8 cellular contexts compared by ENCODE assay signal in the genomic region with DNA sequence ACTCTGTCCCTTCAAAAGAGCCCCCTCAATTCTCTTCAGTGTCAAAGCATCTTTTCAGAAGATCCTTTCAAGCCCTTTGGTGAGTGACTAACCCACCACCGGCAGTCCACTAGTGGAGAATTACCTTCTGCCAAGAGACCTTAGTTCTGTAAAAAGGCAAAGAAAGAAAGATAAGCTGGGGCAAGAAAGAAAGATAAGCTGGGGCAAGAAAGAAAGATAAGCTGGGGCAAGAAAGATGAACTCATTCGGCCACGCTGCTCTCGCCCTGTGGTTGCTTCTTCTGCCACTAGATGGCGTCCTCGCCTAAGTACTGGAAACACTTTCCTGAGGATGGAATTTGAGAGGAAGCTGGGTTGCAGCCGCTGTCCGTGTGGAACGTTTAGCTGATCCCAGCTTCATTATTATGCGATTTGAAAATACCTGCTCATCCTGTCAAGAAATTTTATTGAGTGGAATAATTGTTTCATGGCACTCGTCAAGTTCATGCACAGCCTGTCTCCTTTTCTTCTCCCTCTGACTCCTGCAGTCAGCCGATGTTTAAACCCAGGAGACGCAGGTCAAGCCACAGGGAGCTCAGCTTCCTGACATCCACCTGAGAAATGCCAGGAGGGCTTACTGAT. TPM values are rescaled to one million over a fixed set of nuclear protein-coding genes. Genes with fewer than 3 reads are reported as not detected.
DNase-seq lines count a peak whose midpoint lies in the region; ATAC-seq and TF ChIP-seq lines count a peak whose summit lies in the region.

No MANE protein-coding gene starts in this region.

- peaks cover 10% of the 10 kb centered on the region for H3K4me1 Mint-ChIP-seq in activated T-helper 2 cell treated with anti-CD3 and anti-CD28 coated beads, Interferon-gamma antibody, Interleukin-2, Interleukin-4, amounts not matched to agents 10 μg/mL and 5 μg/mL and 100 μg/mL, durations not matched to agents 14 hours and 24 hours and 36 hours (ENCODE audit: low read depth)
- peaks cover 6% of the 10 kb centered on the region for H3K4me1 Mint-ChIP-seq in neural progenitor cell

- peak overlapping the region; percentile 39 for H3K4me3 Mint-ChIP-seq in activated T-helper 2 cell treated with anti-CD3 and anti-CD28 coated beads, Interferon-gamma antibody, Interleukin-2, Interleukin-4, amounts not matched to agents 10 μg/mL and 5 μg/mL and 100 μg/mL, durations not matched to agents 14 hours and 24 hours and 36 hours (ENCODE audit: low read depth)
- peak overlapping the region; percentile 78 for H3K4me3 Mint-ChIP-seq in neural progenitor cell

- peak overlapping the region; percentile 92 for H2AFZ ChIP-seq in neural progenitor cell (replicated peaks)

- ATAC-seq in GM19395 (IDR thresholded peaks at IDR 0.05; ENCODE audit: unreplicated experiment), result peak; percentile 76

- TF ChIP-seq POLR2A in stomach (IDR thresholded peaks at IDR 0.05), result no peak

- no peaks in the 10 kb centered on the region for H3K27me3 Mint-ChIP-seq in activated T-helper 2 cell treated with anti-CD3 and anti-CD28 coated beads, Interferon-gamma antibody, Interleukin-2, Interleukin-4, amounts not matched to agents 10 μg/mL and 5 μg/mL and 100 μg/mL, durations not matched to agents 14 hours and 24 hours and 36 hours (ENCODE audit: low read depth)
- H3K27me3 Mint-ChIP-seq in neural progenitor cell (ENCODE audit: insufficient read depth, low read depth), result peaks cover 2% of the 10 kb centered on the region

- no peak overlapping the region for H3K27ac ChIP-seq in RWPE1
- no peak overlapping the region for H3K27ac ChIP-seq in neural progenitor cell
- no peak overlapping the region for H3K27ac ChIP-seq in stomach

- no peak overlapping the region for H3K9ac ChIP-seq in neural progenitor cell

- H3K4me3 ChIP-seq in fibroblast of villous mesenchyme (ENCODE audit: low read depth, low read length), result peak overlapping the region; percentile 1
- H3K4me3 ChIP-seq in neural progenitor cell, result peak overlapping the region; percentile 37
- H3K4me3 ChIP-seq in stomach, result peak overlapping the region; percentile 7 to 33 (median 20)

- TF ChIP-seq EP300 in stomach (IDR thresholded peaks at IDR 0.05), result no peak

- no peaks in the 10 kb centered on the region for H3K9me3 ChIP-seq in neural progenitor cell (ENCODE audit: low read depth)
- no peaks in the 10 kb centered on the region for H3K9me3 ChIP-seq in stomach

- H3K36me3 Mint-ChIP-seq in activated T-helper 2 cell treated with anti-CD3 and anti-CD28 coated beads, Interferon-gamma antibody, Interleukin-2, Interleukin-4, amounts not matched to agents 10 μg/mL and 5 μg/mL and 100 μg/mL, durations not matched to agents 14 hours and 24 hours and 36 hours (ENCODE audit: low read depth), result no peaks in the 10 kb centered on the region
- no peaks in the 10 kb centered on the region for H3K36me3 Mint-ChIP-seq in neural progenitor cell

- H3K27ac Mint-ChIP-seq in activated T-helper 2 cell treated with anti-CD3 and anti-CD28 coated beads, Interferon-gamma antibody, Interleukin-2, Interleukin-4, amounts not matched to agents 10 μg/mL and 5 μg/mL and 100 μg/mL, durations not matched to agents 14 hours and 24 hours and 36 hours, result no peak overlapping the region
- H3K27ac Mint-ChIP-seq in neural progenitor cell, result no peak overlapping the region

- H3K27me3 ChIP-seq in neural progenitor cell (no peaks in the 10 kb centered on the region), stomach (no peaks in the 10 kb centered on the region)

- H3K4me1 ChIP-seq in neural progenitor cell (no peaks in the 10 kb centered on the region), stomach (peaks cover 0 to 12% (median 5%) of the 10 kb centered on the region in 4 donors)

- H3F3A ChIP-seq in neural progenitor cell (ENCODE audit: low read depth), result peaks cover 7% of the 10 kb centered on the region

- H3K36me3 ChIP-seq in neural progenitor cell, result no peaks in the 10 kb centered on the region
- no peaks in the 10 kb centered on the region for H3K36me3 ChIP-seq in stomach

- peak; percentile 85 for DNase-seq in AG20443 (ENCODE audit: low spot score)
- peak; percentile 82 for DNase-seq in LoVo (ENCODE audit: low spot score)
- DNase-seq in RWPE1 (ENCODE audit: low spot score), result peak; percentile 66
- DNase-seq in activated T-helper 2 cell treated with anti-CD3 and anti-CD28 coated beads, Interferon-gamma antibody, Interleukin-2, Interleukin-4, amounts not matched to agents 10 μg/mL and 5 μg/mL and 100 μg/mL, durations not matched to agents 14 hours and 24 hours and 36 hours (ENCODE audit: low spot score), result peak; percentile 79
- DNase-seq in fibroblast of villous mesenchyme (ENCODE audit: low read depth), result peak; percentile 79
- DNase-seq in neural progenitor cell (ENCODE audit: low spot score), result peak; percentile 90
- DNase-seq in stomach, result peak; percentile 93

- POLR2A ChIA-PET in RWPE1 (lab: Yijun Ruan, JAX; ENCODE audit: low non-redundant PET), result no interaction called here

- intact Hi-C loops in activated T-helper 2 cell treated with anti-CD3 and anti-CD28 coated beads, Interferon-gamma antibody, Interleukin-2, Interleukin-4, amounts not matched to agents 10 μg/mL and 5 μg/mL and 100 μg/mL, durations not matched to agents 14 hours and 24 hours and 36 hours (cut with micrococcal nuclease), result loop anchor here (1.0 to 5.0 kb wide), 2 partner anchors 93 to 168 kb away; a partner anchor contains a TSS
- intact Hi-C loops in stomach (cut with DNase I; ENCODE audit: low total_unique reads), result loop anchor here (5.0 kb wide), 1 partner anchor 93 kb away; no protein-coding TSS in a partner anchor

- peak overlapping the region; percentile 74 for H3K4me2 ChIP-seq in neural progenitor cell

- 1 to 5% (median 2%) methylated on average over 13 of the region's 13 CpGs for WGBS in stomach, 5 donors

- no peaks in the 10 kb centered on the region for H3K9me3 Mint-ChIP-seq in activated T-helper 2 cell treated with anti-CD3 and anti-CD28 coated beads, Interferon-gamma antibody, Interleukin-2, Interleukin-4, amounts not matched to agents 10 μg/mL and 5 μg/mL and 100 μg/mL, durations not matched to agents 14 hours and 24 hours and 36 hours
- no peaks in the 10 kb centered on the region for H3K9me3 Mint-ChIP-seq in neural progenitor cell

- TF ChIP-seq CTCF in RWPE1 (conservative IDR thresholded peaks at IDR 0.05; ENCODE audit: low read depth) (peak; percentile 92), fibroblast of villous mesenchyme (IDR thresholded peaks at IDR 0.05; ENCODE audit: insufficient read depth, low read depth, low read length) (peak; percentile 88), neural progenitor cell (IDR thresholded peaks at IDR 0.05) (peak; percentile 96), stomach (IDR thresholded peaks at IDR 0.05) (peak in 6 of 7 experiments; percentile 20 to 98 (median 94))

- no peaks in the 10 kb centered on the region for H3K79me2 ChIP-seq in neural progenitor cell (ENCODE audit: low read depth)

- no peaks in the 10 kb centered on the region for H4K20me1 ChIP-seq in neural progenitor cell (ENCODE audit: low read depth)

- CTCF ChIA-PET in RWPE1 (lab: Yijun Ruan, JAX), result interaction anchor here (0.5 to 4.5 kb wide), 36 partner anchors 9 to 597 kb away, joined by 3 to 89 read pairs (median 4); a partner anchor contains a TSS

RNA-seq across cellular contexts. Expression of a gene that starts 17.3 kb away (rescaled TPM):
- total RNA-seq in activated T-helper 2 cell treated with anti-CD3 and anti-CD28 coated beads, Interferon-gamma antibody, Interleukin-2, Interleukin-4, amounts not matched to agents 10 μg/mL and 5 μg/mL and 100 μg/mL, durations not matched to agents 14 hours and 24 hours and 36 hours, result 45.6 and 52.9 TPM in 2 replicates
- total RNA-seq in fibroblast of villous mesenchyme (27.1 and 35.8 TPM in 2 replicates), neural progenitor cell (ENCODE audit: low replicate concordance) (4.7 and 7.0 TPM in 2 replicates), stomach (100 to 1,000 TPM in 2 of 5 donors, 10 to 100 TPM in 3; 40.8 to 193 (median 58.4) TPM)
- 100 to 1,000 TPM in 1 of 3 donors, 10 to 100 TPM in 2; 67.3 to 113 (median 94.3) TPM for polyA plus RNA-seq in stomach
